In the genomic region with DNA sequence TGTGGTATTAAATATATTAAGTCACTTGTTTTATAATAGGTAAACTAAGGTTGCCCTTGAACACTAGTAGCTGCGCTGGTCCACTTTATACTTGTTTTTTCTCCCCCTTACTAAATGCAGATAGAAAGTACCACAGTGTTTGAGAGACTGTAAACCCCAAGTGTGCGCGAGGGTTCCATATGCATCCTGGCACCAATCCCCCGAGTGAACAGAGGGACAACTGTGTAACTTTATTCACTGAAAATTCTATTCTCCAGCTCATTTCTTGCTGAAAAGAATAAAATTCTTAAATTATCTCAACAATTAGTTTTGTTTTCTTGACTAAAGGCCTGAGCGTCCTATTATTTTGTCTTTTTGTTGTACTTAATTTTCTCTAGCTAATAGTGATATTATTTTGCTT, we compare ENCODE assay signal across 9 cellular contexts. TPM values are rescaled to one million over a fixed set of nuclear protein-coding genes. Genes with fewer than 3 reads are reported as not detected.
DNase-seq lines count a peak whose midpoint lies in the region; ATAC-seq and TF ChIP-seq lines count a peak whose summit lies in the region.
"Had no signal": no experiment of that assay in that cellular context is flagged by ENCODE, and none has a peak within 500 bp of the region (broad histone marks: within the 10 kb centered on the region; RNA-seq: fewer than 3 reads in every experiment).

No MANE protein-coding gene starts in this region.

- BruUV-seq in MCF 10A (replicated peaks; lab: Mats Ljungman, UMichigan) = no TSS peak

- ATAC-seq in Right ventricle myocardium superior (ENCODE audit: poor library complexity) (no peak), GM18868 (IDR thresholded peaks at IDR 0.05; ENCODE audit: unreplicated experiment) (no peak), GM18870 (IDR thresholded peaks at IDR 0.05; ENCODE audit: unreplicated experiment) (no peak), GM19463 (IDR thresholded peaks at IDR 0.05; ENCODE audit: unreplicated experiment) (no peak)

- no peak for DNase-seq in right atrium auricular region (ENCODE audit: low spot score)
- no peak for DNase-seq in Right ventricle myocardium superior
- DNase-seq in MCF 10A (ENCODE audit: unreplicated experiment) = no peak
- no peak for DNase-seq in uterus
- DNase-seq: cerebellar nuclear complex had no signal

- H3K27ac Mint-ChIP-seq in MCF 10A (ENCODE audit: low read depth, unreplicated experiment) = peak overlapping the region; percentile 98

- H3K4me1 ChIP-seq in right atrium auricular region = peaks cover 6 to 36% of the 10 kb centered on the region in 2 donors
- H3K4me1 ChIP-seq in mucosa of rectum (ENCODE audit: control insufficient read depth in 2 of 2, insufficient read depth in 2 of 2, low read length in 2 of 2) = peaks cover 22 to 23% of the 10 kb centered on the region in 2 donors
- peaks cover 13 to 15% of the 10 kb centered on the region in 2 donors for H3K4me1 ChIP-seq in uterus

- TF ChIP-seq CTCF in right atrium auricular region (IDR thresholded peaks at IDR 0.05) = no peak
- no peak for TF ChIP-seq CTCF in MCF 10A (IDR thresholded peaks at IDR 0.05; ENCODE audit: unreplicated experiment)
- no peak for TF ChIP-seq CTCF in uterus (IDR thresholded peaks at IDR 0.05)

- POLR2A ChIA-PET in MCF 10A (lab: Yijun Ruan, JAX) = interaction anchor here (0.6 to 8.9 kb wide), 4 partner anchors 13 to 548 kb away, joined by 3 to 138 read pairs (median 12); a partner anchor contains a TSS

- peaks cover 81% of the 10 kb centered on the region for H3K36me3 Mint-ChIP-seq in MCF 10A (ENCODE audit: insufficient read depth, unreplicated experiment)

- peaks cover 13% of the 10 kb centered on the region for H3K4me1 Mint-ChIP-seq in MCF 10A (ENCODE audit: insufficient read depth, unreplicated experiment)

- no peaks in the 10 kb centered on the region for H3K9me3 ChIP-seq in right atrium auricular region
- no peaks in the 10 kb centered on the region for H3K9me3 ChIP-seq in mucosa of rectum (ENCODE audit: control insufficient read depth in 2 of 2, low read length in 2 of 2)
- no peaks in the 10 kb centered on the region for H3K9me3 ChIP-seq in uterus

- CTCF ChIA-PET in MCF 10A (lab: Yijun Ruan, JAX) = interaction anchor here (0.6 to 1.3 kb wide), 3 partner anchors 107 to 659 kb away, joined by 3 to 5 read pairs (median 3); no protein-coding TSS in a partner anchor

- H3K27me3 ChIP-seq in right atrium auricular region = no peaks in the 10 kb centered on the region
- H3K27me3 ChIP-seq in mucosa of rectum (ENCODE audit: control insufficient read depth in 2 of 2, insufficient read depth in 2 of 2, low read length in 2 of 2) = no peaks in the 10 kb centered on the region
- H3K27me3 ChIP-seq in uterus = no peaks in the 10 kb centered on the region

- no peaks in the 10 kb centered on the region for H3K27me3 Mint-ChIP-seq in MCF 10A (ENCODE audit: insufficient read depth, unreplicated experiment)

- no peak for TF ChIP-seq POLR2A in uterus (IDR thresholded peaks at IDR 0.05)

- H3K9ac ChIP-seq in mucosa of rectum (ENCODE audit: low read depth in 1 of 2, low read length in 2 of 2) = peak overlapping the region; percentile 28 to 99

- peak overlapping the region; percentile 93 for H3K4me3 Mint-ChIP-seq in MCF 10A (ENCODE audit: unreplicated experiment)

- H3K27ac ChIP-seq in right atrium auricular region = peak overlapping the region in 1 of 2 donors; percentile 100
- no peak overlapping the region for H3K27ac ChIP-seq in mucosa of rectum (ENCODE audit: low read depth in 2 of 2, low read length in 2 of 2)
- peak overlapping the region; percentile 99 for H3K27ac ChIP-seq in uterus

- no peaks in the 10 kb centered on the region for H3K9me3 Mint-ChIP-seq in MCF 10A (ENCODE audit: unreplicated experiment)

- intact Hi-C loops in Right ventricle myocardium superior (cut with DNase I) (loop anchor here (10.0 kb wide), 1 partner anchor 569 kb away; a partner anchor contains a TSS), MCF 10A (cut with micrococcal nuclease) (loop anchor here (10.0 kb wide), 1 partner anchor 549 kb away; no protein-coding TSS in a partner anchor), uterus (cut with DNase I; ENCODE audit: low total_unique reads) (no loop called here)

- H3K4me3 ChIP-seq in right atrium auricular region = peak overlapping the region; percentile 82 to 95
- H3K4me3 ChIP-seq in mucosa of rectum (ENCODE audit: low read length in 2 of 2) = peak overlapping the region; percentile 87 to 97
- peak overlapping the region in 1 of 2 donors; percentile 96 for H3K4me3 ChIP-seq in uterus

- H3K36me3 ChIP-seq in right atrium auricular region (peaks cover 56% of the 10 kb centered on the region), mucosa of rectum (ENCODE audit: control insufficient read depth in 2 of 2, insufficient read depth in 2 of 2, low read length in 2 of 2) (peaks cover 42% of the 10 kb centered on the region in 2 donors), uterus (no peaks in the 10 kb centered on the region)

RNA-seq across cellular contexts. Expression of a gene that starts 1.9 kb away (rescaled TPM):
- total RNA-seq in right atrium auricular region (10 to 100 TPM; 23.5 to 27.7 TPM), Right ventricle myocardium superior (35.5 TPM), MCF 10A (2022) (77.2 and 86.4 TPM in 2 replicates), uterus (100 to 1,000 TPM; 103 to 232 (median 141) TPM)

RNA-seq across cellular contexts. Expression of a gene that starts 13.1 kb away (rescaled TPM):
- total RNA-seq in right atrium auricular region (10 to 100 TPM; 34.3 to 37.2 TPM), Right ventricle myocardium superior (31.1 TPM), MCF 10A (2022) (40.5 and 43.0 TPM in 2 replicates), uterus (10 to 100 TPM; 45.3 to 52.1 (median 47.9) TPM)

RNA-seq across cellular contexts. Expression of a gene that starts 26.9 kb away (rescaled TPM):
- under 1 TPM in 1 of 2 donors, not detected in 1; 0.59 TPM for total RNA-seq in right atrium auricular region
- total RNA-seq in Right ventricle myocardium superior = not detected
- total RNA-seq in MCF 10A (2022) = not detected in 2 replicates
- 1 to 10 TPM in 1 of 4 donors, not detected in 3; 1.5 TPM for total RNA-seq in uterus

Comparison
In these comparisons a context has a peak if more than half of its experiments do, and no peak if none do; other contexts are left out.
1. H3K27ac ChIP-seq: peak in uterus (2 of 2); none in mucosa of rectum (0 of 2).